In the genomic region with DNA sequence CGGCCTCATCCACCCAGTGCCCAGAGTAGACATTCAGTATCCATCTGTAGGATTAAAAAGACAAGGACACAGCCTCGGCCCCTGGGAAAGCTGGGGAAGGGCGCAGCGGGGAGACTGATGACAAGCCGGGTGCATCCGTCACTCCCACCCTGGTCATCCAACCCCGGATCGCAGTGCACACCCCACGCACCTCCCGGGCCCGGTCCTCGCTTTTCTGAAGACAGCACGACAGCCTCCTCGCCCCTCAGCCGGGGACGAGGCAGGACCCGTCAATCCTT, we compare ENCODE assay signal across 1 cellular context.
TF ChIP-seq lines count a peak whose summit lies in the region.

No MANE protein-coding gene starts in this region.

TF ChIP-seq in HEK293T, 16 proteins besides CTCF, POLR2A, EP300 and RAD21 (continued from another document):
- TF ChIP-seq PKNOX1 (IDR thresholded peaks at IDR 0.05), result no peak
